In genomic region chr1:153962088-153963029, GRCh38 we compare ENCODE assay signal across 6 cellular contexts. TPM values are rescaled to one million over a fixed set of nuclear protein-coding genes. Genes with fewer than 3 reads are reported as not detected.
DNase-seq lines count a peak whose midpoint lies in the region; ATAC-seq and TF ChIP-seq lines count a peak whose summit lies in the region.

No MANE protein-coding gene starts in this region.

- H3K9me3 ChIP-seq in MM.1S (replicated peaks; ENCODE audit: insufficient read depth, low read length) (no peaks in the 10 kb centered on the region), smooth muscle cell (replicated peaks; ENCODE audit: low read depth) (no peaks in the 10 kb centered on the region)

- H3K9ac ChIP-seq in MM.1S (ENCODE audit: low read length), result peak overlapping the region; percentile 66
- peak overlapping the region; percentile 93 for H3K9ac ChIP-seq in smooth muscle cell (ENCODE audit: low read depth)

- H2AFZ ChIP-seq in MM.1S (ENCODE audit: low read length) (peak overlapping the region; percentile 77), smooth muscle cell (ENCODE audit: low read depth) (peak overlapping the region; percentile 50)

- no peaks in the 10 kb centered on the region for H4K20me1 ChIP-seq in MM.1S (ENCODE audit: insufficient read depth, low read length)
- peaks cover 21% of the 10 kb centered on the region for H4K20me1 ChIP-seq in smooth muscle cell (ENCODE audit: low read depth)

- peak; percentile 40 for ATAC-seq in esophagus mucosa
- ATAC-seq in HG03378 (IDR thresholded peaks at IDR 0.05; ENCODE audit: unreplicated experiment), result no peak

- H3K9me2 ChIP-seq in MM.1S (replicated peaks; ENCODE audit: insufficient read depth, low read length), result no peaks in the 10 kb centered on the region

- H3K36me3 ChIP-seq in MM.1S (replicated peaks; ENCODE audit: insufficient read depth, low read length) (no peaks in the 10 kb centered on the region), smooth muscle cell (ENCODE audit: low read depth) (no peaks in the 10 kb centered on the region)

- TF ChIP-seq CTCF in MM.1S (IDR thresholded peaks at IDR 0.05; ENCODE audit: low read length), result no peak
- TF ChIP-seq CTCF in smooth muscle cell (IDR thresholded peaks at IDR 0.05; ENCODE audit: borderline replicate concordance, insufficient read depth, poor library complexity, severe bottlenecking), result no peak

- H3K27ac ChIP-seq in MM.1S (ENCODE audit: low read length) (no peak overlapping the region), smooth muscle cell (ENCODE audit: low read depth) (peak overlapping the region; percentile 93)

- H3F3A ChIP-seq in MM.1S (ENCODE audit: insufficient read depth, low read length) (peaks cover 25% of the 10 kb centered on the region), smooth muscle cell (ENCODE audit: low read depth) (peaks cover 10% of the 10 kb centered on the region)

- H3K79me2 ChIP-seq in MM.1S (ENCODE audit: low read length) (peaks cover 43% of the 10 kb centered on the region), smooth muscle cell (ENCODE audit: low read depth) (peaks cover 42% of the 10 kb centered on the region)

- DNase-seq in AG20443 (ENCODE audit: low spot score), result peak; percentile 58
- DNase-seq in MM.1S, result no peak
- no peak for DNase-seq in smooth muscle cell (lab: John Stamatoyannopoulos, UW; ENCODE audit: unreplicated experiment)
- no peak for DNase-seq in NCI-H748 treated with DMSO at 0.1 percent for 48 hours (lab: John Stamatoyannopoulos, UW)

- H3K4me1 ChIP-seq in MM.1S (ENCODE audit: low read length) (peaks cover 26% of the 10 kb centered on the region), smooth muscle cell (ENCODE audit: low read depth) (peaks cover 26% of the 10 kb centered on the region)

- H3K27me3 ChIP-seq in MM.1S (replicated peaks; ENCODE audit: insufficient read depth, low read length) (no peaks in the 10 kb centered on the region), smooth muscle cell (ENCODE audit: low read depth) (no peaks in the 10 kb centered on the region)

- H3K4me2 ChIP-seq in MM.1S (ENCODE audit: low read depth, low read length) (peak overlapping the region; percentile 92), smooth muscle cell (peak overlapping the region; percentile 89)

- 17% methylated on average over 16 of the region's 16 CpGs for WGBS in smooth muscle cell (ENCODE audit: low lambda C conversion rate)

- H3K4me3 ChIP-seq in MM.1S (ENCODE audit: low read length) (peak overlapping the region; percentile 74), smooth muscle cell (peak overlapping the region; percentile 77)

RNA-seq across cellular contexts. Expression of gene SLC39A1, which starts 1.0 kb away (rescaled TPM):
- total RNA-seq in esophagus mucosa (42.3 TPM), smooth muscle cell (78.8 and 104 TPM in 2 replicates)
- 128 and 143 TPM in 2 replicates for polyA plus RNA-seq in smooth muscle cell

RNA-seq across cellular contexts. Expression of gene CRTC2, which starts 3.9 kb away (rescaled TPM):
- total RNA-seq in esophagus mucosa (13.3 TPM), smooth muscle cell (9.9 and 13.0 TPM in 2 replicates)
- 24.6 and 37.7 TPM in 2 replicates for polyA plus RNA-seq in smooth muscle cell

RNA-seq across cellular contexts. Expression of gene CREB3L4, which starts 5.3 kb away (rescaled TPM):
- total RNA-seq in esophagus mucosa, result 7.6 TPM
- total RNA-seq in smooth muscle cell, result 13.0 and 14.9 TPM in 2 replicates
- polyA plus RNA-seq in smooth muscle cell, result 9.0 and 13.2 TPM in 2 replicates

RNA-seq across cellular contexts. Expression of gene JTB, which starts 15.1 kb away (rescaled TPM):
- total RNA-seq in esophagus mucosa (73.2 TPM), smooth muscle cell (139 and 150 TPM in 2 replicates)
- polyA plus RNA-seq in smooth muscle cell, result 157 TPM in 2 replicates

RNA-seq across cellular contexts. Expression of gene DENND4B, which starts 15.8 kb away (rescaled TPM):
- total RNA-seq in esophagus mucosa, result 12.1 TPM
- total RNA-seq in smooth muscle cell, result 6.4 and 9.7 TPM in 2 replicates
- polyA plus RNA-seq in smooth muscle cell, result 16.3 and 21.1 TPM in 2 replicates
